ENCODE assay signal across 8 cellular contexts in genomic region chr5:108728566-108729305, GRCh38. TPM values are rescaled to one million over a fixed set of nuclear protein-coding genes. Genes with fewer than 3 reads are reported as not detected.
DNase-seq lines count a peak whose midpoint lies in the region; ATAC-seq and TF ChIP-seq lines count a peak whose summit lies in the region.

No MANE protein-coding gene starts in this region.

- 35 to 46% methylated on average over 15 of the region's 15 CpGs for WGBS in body of pancreas, 2 donors
- WGBS in lung, 2 donors = 12 to 22% methylated on average over 15 of the region's 15 CpGs

- H3K4me3 ChIP-seq in SJSA1 (peak overlapping the region; percentile 57), body of pancreas (peak overlapping the region; percentile 46 to 56), lung (peak overlapping the region; percentile 86)

- no peak for TF ChIP-seq POLR2A in body of pancreas (IDR thresholded peaks at IDR 0.05)

- H3K27me3 ChIP-seq in SJSA1 (replicated peaks) = no peaks in the 10 kb centered on the region
- H3K27me3 ChIP-seq in body of pancreas = no peaks in the 10 kb centered on the region
- no peaks in the 10 kb centered on the region for H3K27me3 ChIP-seq in lung (ENCODE audit: control insufficient read depth, insufficient read depth)

- no peak for DNase-seq in SJSA1 (ENCODE audit: low read depth in 1 of 2, low spot score in 2 of 2)
- peak in 1 of 4 donors; percentile 16 for DNase-seq in body of pancreas
- DNase-seq in lung (ENCODE audit: low spot score) = peak; percentile 46
- peak in 5 of 6 experiments; percentile 43 to 56 (median 47) for DNase-seq in stimulated activated naive CD4-positive, alpha-beta T cell (lab: John Stamatoyannopoulos, UW)
- DNase-seq in NCI-H69 (lab: John Stamatoyannopoulos, UW) = no peak
- DNase-seq in epidermal melanocyte (ENCODE audit: insufficient read length, low spot score) = no peak

- intact Hi-C loops in body of pancreas (cut with DNase I) = no loop called here

- H3K9me3 ChIP-seq in SJSA1 (replicated peaks) (no peaks in the 10 kb centered on the region), body of pancreas (no peaks in the 10 kb centered on the region), lung (ENCODE audit: control insufficient read depth in 2 of 2, insufficient read depth in 1 of 2, low read length in 1 of 2) (no peaks in the 10 kb centered on the region)

- peak; percentile 47 for ATAC-seq in GM18868 (IDR thresholded peaks at IDR 0.05; ENCODE audit: unreplicated experiment)
- ATAC-seq in HG02884 (IDR thresholded peaks at IDR 0.05; ENCODE audit: unreplicated experiment) = peak; percentile 40
- peak; percentile 7 for ATAC-seq in body of pancreas
- ATAC-seq in lung (ENCODE audit: insufficient read depth, low FRiP score) = peak; percentile 4

- H3K27ac ChIP-seq in SJSA1 (peak overlapping the region; percentile 55), body of pancreas (peak overlapping the region; percentile 85 to 94 (median 90)), lung (ENCODE audit: low read depth in 1 of 2, low read length in 1 of 2) (peak overlapping the region; percentile 85 to 99)

- H3K36me3 ChIP-seq in SJSA1 = no peaks in the 10 kb centered on the region
- no peaks in the 10 kb centered on the region for H3K36me3 ChIP-seq in body of pancreas (replicated peaks in 1 of 2; ENCODE audit: insufficient read depth in 1 of 2, low read depth in 2 of 2)
- no peaks in the 10 kb centered on the region for H3K36me3 ChIP-seq in lung (ENCODE audit: control insufficient read depth in 2 of 2, insufficient read depth in 2 of 2, low read length in 2 of 2)

- H3K4me1 ChIP-seq in SJSA1 (replicated peaks) (peaks cover 11% of the 10 kb centered on the region), body of pancreas (peaks cover 19% of the 10 kb centered on the region), lung (ENCODE audit: control insufficient read depth in 2 of 2, insufficient read depth in 2 of 2, low read length in 2 of 2) (peaks cover 0 to 4% of the 10 kb centered on the region in 2 donors)

- TF ChIP-seq CTCF in body of pancreas (IDR thresholded peaks at IDR 0.05) (no peak), lung (IDR thresholded peaks at IDR 0.05; ENCODE audit: control extremely low read depth, extremely low read depth) (no peak)

RNA-seq across cellular contexts. Expression of gene FER, which starts 19.0 kb away (rescaled TPM):
- total RNA-seq in SJSA1 (2014; rRNA removed; shearing (Covaris generic)) = 31.2 and 34.9 TPM in 2 replicates
- total RNA-seq in body of pancreas = 10 to 100 TPM in 1 of 2 donors, 1 to 10 TPM in 1; 7.9 to 13.2 TPM
- 10 to 100 TPM; 21.4 to 88.6 TPM for total RNA-seq in lung
- polyA plus RNA-seq in lung = 1 to 10 TPM; 2.6 to 3.0 TPM

Comparison
In these comparisons a context has a peak if more than half of its experiments do, and no peak if none do; other contexts are left out.
1. DNase-seq: peak in lung (single experiment) and stimulated activated naive CD4-positive, alpha-beta T cell (5 of 6); none in SJSA1 (0 of 2), NCI-H69 (single experiment) and epidermal melanocyte (single experiment).
2. Peak in every context shown above with its lines, with median percentiles within 50 percentile points of each other: ATAC-seq, H3K27ac ChIP-seq and H3K4me3 ChIP-seq.